In genomic region chr7:130896898-130897514, GRCh38 we compare ENCODE assay signal across 8 cellular contexts.
DNase-seq lines count a peak whose midpoint lies in the region; ATAC-seq and TF ChIP-seq lines count a peak whose summit lies in the region.

No MANE protein-coding gene starts in this region.

- no peaks in the 10 kb centered on the region for H3K9me3 ChIP-seq in heart left ventricle

- intact Hi-C loops in heart left ventricle (cut with DNase I), result loop anchor here (1.0 to 10.0 kb wide), 14 partner anchors 108 to 528 kb away; partner anchors contain the start of gene MKLN1 (in 2 of the 10)

- H3K27me3 ChIP-seq in heart left ventricle, result no peaks in the 10 kb centered on the region

- DNase-seq in SW480 (ENCODE audit: low spot score), result peak; percentile 85
- DNase-seq in activated naive CD8-positive, alpha-beta T cell treated with anti-CD3 and anti-CD28 coated beads, Interleukin-2, amount 50 U/mL, for 24 hours, result peak; percentile 75
- DNase-seq in heart left ventricle, result peak; percentile 72 to 85 (median 79)
- peak; percentile 49 for DNase-seq in progenitor cell of endocrine pancreas (ENCODE audit: low spot score, unreplicated experiment)
- no peak for DNase-seq in T1000 (lab: John Stamatoyannopoulos, UW)
- no peak for DNase-seq in DMS153 (lab: John Stamatoyannopoulos, UW)

- peak overlapping the region in 8 of 12 donors; percentile 30 to 81 (median 43) for H3K27ac ChIP-seq in heart left ventricle

- peaks cover 0 to 64% (median 35%) of the 10 kb centered on the region in 9 donors for H3K36me3 ChIP-seq in heart left ventricle

- 44 to 52% (median 46%) methylated on average over 20 to 22 of the region's 22 CpGs for WGBS in heart left ventricle, 4 donors

- H3K4me3 Mint-ChIP-seq in IgD-negative memory B cell (peak overlapping the region; percentile 49 to 92 (median 66)), progenitor cell of endocrine pancreas (ENCODE audit: low read depth) (peak overlapping the region; percentile 41)
- peak overlapping the region; percentile 33 for H3K4me3 Mint-ChIP-seq in activated naive CD8-positive, alpha-beta T cell treated with anti-CD3 and anti-CD28 coated beads, Interleukin-2, amount 50 U/mL, for 24 hours

- no peaks in the 10 kb centered on the region for H3K27me3 Mint-ChIP-seq in IgD-negative memory B cell
- H3K27me3 Mint-ChIP-seq in activated naive CD8-positive, alpha-beta T cell treated with anti-CD3 and anti-CD28 coated beads, Interleukin-2, amount 50 U/mL, for 24 hours, result no peaks in the 10 kb centered on the region
- peaks cover 3% of the 10 kb centered on the region for H3K27me3 Mint-ChIP-seq in progenitor cell of endocrine pancreas

- H3K27ac Mint-ChIP-seq in IgD-negative memory B cell, result peak overlapping the region; percentile 73 to 96 (median 91)
- peak overlapping the region; percentile 95 for H3K27ac Mint-ChIP-seq in activated naive CD8-positive, alpha-beta T cell treated with anti-CD3 and anti-CD28 coated beads, Interleukin-2, amount 50 U/mL, for 24 hours
- peak overlapping the region; percentile 40 for H3K27ac Mint-ChIP-seq in progenitor cell of endocrine pancreas

- H3K4me3 ChIP-seq in heart left ventricle, result no peak overlapping the region

- peaks cover 8% of the 10 kb centered on the region for H3K36me3 Mint-ChIP-seq in IgD-negative memory B cell
- peaks cover 87% of the 10 kb centered on the region for H3K36me3 Mint-ChIP-seq in activated naive CD8-positive, alpha-beta T cell treated with anti-CD3 and anti-CD28 coated beads, Interleukin-2, amount 50 U/mL, for 24 hours (ENCODE audit: low read depth)
- peaks cover 5% of the 10 kb centered on the region for H3K36me3 Mint-ChIP-seq in progenitor cell of endocrine pancreas (ENCODE audit: insufficient read depth)

- no peak for TF ChIP-seq POLR2A in heart left ventricle (IDR thresholded peaks at IDR 0.05)

- TF ChIP-seq CTCF in GM12874 (IDR thresholded peaks at IDR 0.05; ENCODE audit: insufficient read depth, low read depth, low read length), result peak; percentile 80
- TF ChIP-seq CTCF in heart left ventricle (IDR thresholded peaks at IDR 0.05), result peak; percentile 70 to 90 (median 85)
- peak; percentile 91 for TF ChIP-seq CTCF in progenitor cell of endocrine pancreas (IDR thresholded peaks at IDR 0.05; ENCODE audit: unreplicated experiment)

- peak; percentile 58 for ATAC-seq in activated naive CD8-positive, alpha-beta T cell treated with anti-CD3 and anti-CD28 coated beads, Interleukin-2, amount 50 U/mL, for 24 hours
- ATAC-seq in heart left ventricle, result peak; percentile 41 to 66 (median 58)

- H3K4me1 Mint-ChIP-seq in IgD-negative memory B cell (peaks cover 58 to 79% (median 63%) of the 10 kb centered on the region in 3 donors), progenitor cell of endocrine pancreas (ENCODE audit: low read depth) (peaks cover 24% of the 10 kb centered on the region)
- H3K4me1 Mint-ChIP-seq in activated naive CD8-positive, alpha-beta T cell treated with anti-CD3 and anti-CD28 coated beads, Interleukin-2, amount 50 U/mL, for 24 hours, result peaks cover 93% of the 10 kb centered on the region

- H3K4me1 ChIP-seq in heart left ventricle, result peaks cover 7 to 88% (median 54%) of the 10 kb centered on the region in 12 donors

- H3K9me3 Mint-ChIP-seq in IgD-negative memory B cell, result no peaks in the 10 kb centered on the region
- H3K9me3 Mint-ChIP-seq in activated naive CD8-positive, alpha-beta T cell treated with anti-CD3 and anti-CD28 coated beads, Interleukin-2, amount 50 U/mL, for 24 hours, result no peaks in the 10 kb centered on the region
- peaks cover 6% of the 10 kb centered on the region for H3K9me3 Mint-ChIP-seq in progenitor cell of endocrine pancreas (ENCODE audit: low read depth)

Comparison
In these comparisons a context has a peak if more than half of its experiments do, and no peak if none do; other contexts are left out.
1. H3K27ac Mint-ChIP-seq: peak in every context shown above with its lines; median percentile 95 in activated naive CD8-positive, alpha-beta T cell treated with anti-CD3 and anti-CD28 coated beads, Interleukin-2, amount 50 U/mL, for 24 hours; 91 in IgD-negative memory B cell; 40 in progenitor cell of endocrine pancreas.
2. DNase-seq: peak in SW480 (single experiment), activated naive CD8-positive, alpha-beta T cell treated with anti-CD3 and anti-CD28 coated beads, Interleukin-2, amount 50 U/mL, for 24 hours (single experiment), heart left ventricle (5 of 5) and progenitor cell of endocrine pancreas (single experiment); none in T1000 (single experiment) and DMS153 (single experiment).
3. Peak in every context shown above with its lines, with median percentiles within 50 percentile points of each other: CTCF ChIP-seq and H3K4me3 Mint-ChIP-seq.